Comparison of ENCODE assay signal across 26 cellular contexts in genomic region chr6:163507965-163508364, GRCh38.
DNase-seq lines count a peak whose midpoint lies in the region; ATAC-seq, FAIRE-seq and TF ChIP-seq lines count a peak whose summit lies in the region.
"Had no signal": no experiment of that assay in that cellular context is flagged by ENCODE, and none has a peak within 500 bp of the region (broad histone marks: within the 10 kb centered on the region; RNA-seq: fewer than 3 reads in every experiment).

No MANE protein-coding gene starts in this region.

- DNase-seq in Calu3 (no peak), KBM-7 (peak; percentile 26), GM12878 (ENCODE audit: low read depth, low spot score) (no peak), fibroblast of pulmonary artery (ENCODE audit: low read depth) (peak; percentile 13)
- DNase-seq: C1 segment of cervical spinal cord; CD4-positive, alpha-beta memory T cell; COR-L47; DMS 273 treated with DMSO at 0.1 percent for 48 hours; DND-41; GOT3; NCI-H1105 treated with DMSO at 0.1 percent for 48 hours; NCI-H146; NCI-H1930; NCI-H2227 treated with DMSO at 0.1 percent for 48 hours; NCI-H526 treated with DMSO at 0.1 percent for 48 hours; SHP77; T-helper 1 cell had no signal

- SMC1A ChIA-PET in GM12878 (lab: Charles Lee; ENCODE audit: uncharacterized antibody, unreplicated experiment), result no interaction called here

- peaks cover 2% of the 10 kb centered on the region for H3K79me2 ChIP-seq in GM12878 (ENCODE audit: control insufficient read depth, insufficient read depth, low read length)

- H3K4me1 Mint-ChIP-seq in Calu3 (ENCODE audit: low read depth, unreplicated experiment), result peaks cover 8% of the 10 kb centered on the region

- H3K27me3 ChIP-seq in GM12878 (replicated peaks in 1 of 2; ENCODE audit: control insufficient read depth in 2 of 2, insufficient read depth in 2 of 2, low read length in 1 of 2), result no peaks in the 10 kb centered on the region

- H3K4me3 ChIP-seq in GM12878 (no peak overlapping the region), fibroblast of pulmonary artery (replicated peaks; ENCODE audit: low read depth, low read length) (no peak overlapping the region)
- H3K4me3 ChIP-seq: A549, HAP-1 had no signal

- H3K9me3 Mint-ChIP-seq in Calu3 (ENCODE audit: low read depth, unreplicated experiment), result peaks cover 10% of the 10 kb centered on the region

- no peaks in the 10 kb centered on the region for H3K27me3 Mint-ChIP-seq in Calu3 (ENCODE audit: unreplicated experiment)
- H3K27me3 Mint-ChIP-seq: CD4-positive, alpha-beta memory T cell had no signal

- RAD21 ChIA-PET in GM12878 (lab: Charles Lee; ENCODE audit: unreplicated experiment), result no interaction called here

- BruUV-seq in Calu3 (replicated peaks; lab: Mats Ljungman, UMichigan), result no TSS peak
- no TSS peak for BruUV-seq in GM12878 (replicated peaks; lab: Mats Ljungman, UMichigan)

- peaks cover 28% of the 10 kb centered on the region for H3K9me3 ChIP-seq in GM12878 (replicated peaks; ENCODE audit: control insufficient read depth, insufficient read depth, low read length)

- intact Hi-C loops in Calu3 (cut with micrococcal nuclease; ENCODE audit: unreplicated experiment) (no loop called here), GM12878 (cut with micrococcal nuclease; ENCODE audit: unreplicated experiment) (no loop called here)

- no peak for FAIRE-seq in GM12878 (lab: Jason Lieb, UNC)
- FAIRE-seq: A549, GM18507 had no signal

- 100% methylated on average over 1 of the region's 1 CpG for WGBS in GM12878 (ENCODE audit: insufficient coverage, insufficient replicate concordance, low lambda C conversion rate, missing lambda C conversion rate)

- peaks cover 0 to 5% of the 10 kb centered on the region in 2 experiments; a peak in 2 of 4 replicates for H3K36me3 ChIP-seq in GM12878 (ENCODE audit: control insufficient read depth in 2 of 2, insufficient read depth in 2 of 2, low read length in 1 of 2)

- no peaks in the 10 kb centered on the region for H3K4me1 ChIP-seq in GM12878 (ENCODE audit: control insufficient read depth, insufficient read depth, low read length)
- H3K4me1 ChIP-seq: HAP-1 had no signal

- TF ChIP-seq EP300 in GM12878 (IDR thresholded peaks at IDR 0.05; ENCODE audit: borderline replicate concordance in 1 of 2, control insufficient read depth in 1 of 2, low read depth in 2 of 2, low read length in 2 of 2), result no peak

- ATAC-seq in GM12878 (no peak), HG03571 (IDR thresholded peaks at IDR 0.05; ENCODE audit: unreplicated experiment) (no peak), GM21423 (IDR thresholded peaks at IDR 0.05; ENCODE audit: unreplicated experiment) (no peak), HG03520 (IDR thresholded peaks at IDR 0.05; ENCODE audit: unreplicated experiment) (no peak), GM19467 (IDR thresholded peaks at IDR 0.05; ENCODE audit: unreplicated experiment) (no peak)
- ATAC-seq: A549 had no signal

- H3K27ac ChIP-seq in GM12878 (ENCODE audit: control insufficient read depth, insufficient read depth), result no peak overlapping the region
- H3K27ac ChIP-seq: A549, HL-60, RWPE1 had no signal

- no peaks in the 10 kb centered on the region for H4K20me1 ChIP-seq in GM12878 (ENCODE audit: control insufficient read depth, insufficient read depth)

- no peak for TF ChIP-seq CTCF in Calu3 (IDR thresholded peaks at IDR 0.05; ENCODE audit: unreplicated experiment)
- no peak for TF ChIP-seq CTCF in GM12878 (IDR thresholded peaks at IDR 0.05 in 2 of 3, conservative IDR thresholded peaks at IDR 0.05 in 1 of 3; ENCODE audit: control insufficient read depth in 2 of 3, extremely low read depth in 1 of 3, insufficient read depth in 1 of 3, low read depth in 3 of 3, low read length in 3 of 3)
- no peak for TF ChIP-seq CTCF in fibroblast of pulmonary artery (IDR thresholded peaks at IDR 0.05; ENCODE audit: low read length, missing control alignments)

- H3K4me3 Mint-ChIP-seq in Calu3 (ENCODE audit: low read depth, unreplicated experiment), result no peak overlapping the region
- H3K4me3 Mint-ChIP-seq: CD4-positive, alpha-beta memory T cell had no signal

- in situ Hi-C loops in KBM-7 (cut with MboI; ENCODE audit: low pct_unique_long_range_greater_than_20kb, low sequenced_read_pairs) (no loop called here), GM12878 (cut with MboI) (no loop called here)

- H3K36me3 Mint-ChIP-seq in Calu3 (ENCODE audit: insufficient read depth, unreplicated experiment), result peaks cover 14% of the 10 kb centered on the region

- POLR2A ChIA-PET in GM12878 (lab: Charles Lee), result no interaction called here

- TF ChIP-seq POLR2A in GM12878 (IDR thresholded peaks at IDR 0.05; ENCODE audit: low read depth, low read length), result no peak

- H2AFZ ChIP-seq in GM12878 (ENCODE audit: control insufficient read depth, low read depth, low read length), result no peak overlapping the region

- no peak for TF ChIP-seq RAD21 in GM12878 (IDR thresholded peaks at IDR 0.05; ENCODE audit: insufficient read depth, low read depth, low read length)

- no peak overlapping the region for H3K4me2 ChIP-seq in GM12878 (ENCODE audit: control insufficient read depth, insufficient read depth)
- H3K4me2 ChIP-seq: A549 had no signal

- H3K9ac ChIP-seq in GM12878 (ENCODE audit: control insufficient read depth, insufficient read depth, low read length), result no peak overlapping the region

- CTCF ChIA-PET in Calu3 (lab: Charles Lee), result no interaction called here
- CTCF ChIA-PET in GM12878 (lab: Yijun Ruan, JAX), result interaction anchor here (0.7 to 1.0 kb wide), 2 partner anchors 9 to 17 kb away, joined by 3 read pairs; no protein-coding TSS in a partner anchor

- peak overlapping the region; percentile 6 for H3K27ac Mint-ChIP-seq in Calu3 (ENCODE audit: unreplicated experiment)
- H3K27ac Mint-ChIP-seq: CD4-positive, alpha-beta memory T cell had no signal

TF ChIP-seq in GM12878, 131 proteins besides CTCF, POLR2A, EP300 and RAD21:
- TF ChIP-seq PRDM15 (CRISPR knock-in tag; IDR thresholded peaks at IDR 0.05) (no peak), CBX5 (IDR thresholded peaks at IDR 0.05; ENCODE audit: low read depth) (0 out of 2 replicates have a peak, but pooled peaks have one; percentile 33)
TF ChIP-seq in GM12878: peak in this region for 1.

Comparison
In these comparisons a context has a peak if more than half of its experiments do, and no peak if none do; other contexts are left out.
1. DNase-seq: peak in KBM-7 (single experiment) and fibroblast of pulmonary artery (single experiment); none in Calu3 (single experiment) and GM12878 (single experiment).